ENCODE assay signal across 29 cellular contexts in genomic region chr1:95584315-95584714, GRCh38.
"Had no signal": no experiment of that assay in that cellular context is flagged by ENCODE, and none has a peak within 500 bp of the region (broad histone marks: within the 10 kb centered on the region; RNA-seq: fewer than 3 reads in every experiment).

No MANE protein-coding gene starts in this region.

- H3K27ac ChIP-seq: adrenal gland, body of pancreas, coronary artery, dorsolateral prefrontal cortex, esophagus muscularis mucosa, left lung, neutrophil, ovary, prostate gland, sigmoid colon, thoracic aorta, uterus had no signal

- ATAC-seq: activated CD4-positive, alpha-beta T cell treated with anti-CD3 and anti-CD28 coated beads for 36 hours; body of pancreas; effector memory CD8-positive, alpha-beta T cell; left lung; mucosa of descending colon; natural killer cell treated with Interleukin-12 subunit alpha and Interleukin-12 subunit beta and Interleukin-15 and Interleukin-18, amount 100 ng/mL, for 72 hours; stimulated activated effector memory CD8-positive, alpha-beta T cell treated with anti-CD3 and anti-CD28 coated beads, Interleukin-12 subunit alpha, Interleukin-12 subunit beta, amount 100 ng/mL, for 72 hours; WTC11 had no signal

- DNase-seq: activated CD4-positive, alpha-beta T cell treated with anti-CD3 and anti-CD28 coated beads for 36 hours; activated effector memory CD4-positive, alpha-beta T cell treated with Interleukin-2 at 50 U/mL for 16 hours; activated naive CD4-positive, alpha-beta T cell treated with Interleukin-2 at 50 U/mL for 16 hours; activated naive CD8-positive, alpha-beta T cell treated with anti-CD3 and anti-CD28 coated beads for 36 hours; activated T-cell treated with anti-CD3 and anti-CD28 coated beads for 4 hours; adrenal gland; aorta; body of pancreas; dorsolateral prefrontal cortex; effector memory CD8-positive, alpha-beta T cell; foreskin melanocyte; left lung; mucosa of descending colon; ovary; sigmoid colon; small intestine; stimulated activated CD4-positive, alpha-beta T cell treated with anti-CD3 and anti-CD28 coated beads, Interleukin-4, amount 100 ng/mL, for 24 hours; T-helper 2 cell; trophoblast cell; uterus had no signal

- H3K4me1 ChIP-seq: adrenal gland, body of pancreas, esophagus muscularis mucosa, left lung, prostate gland, sigmoid colon, uterus had no signal

- H3K36me3 ChIP-seq: adrenal gland, esophagus muscularis mucosa, left lung, neutrophil, ovary, prostate gland, sigmoid colon, thoracic aorta, uterus had no signal

- H3K27me3 ChIP-seq: adrenal gland, body of pancreas, esophagus muscularis mucosa, left lung, neutrophil, ovary, sigmoid colon, uterus had no signal

- H3K9me3 ChIP-seq: adrenal gland, mucosa of descending colon, neutrophil, ovary, prostate gland, sigmoid colon, thoracic aorta, uterus had no signal

- H3K4me3 ChIP-seq: adrenal gland, body of pancreas, coronary artery, dorsolateral prefrontal cortex, esophagus muscularis mucosa, left lung, lung, mucosa of descending colon, ovary, prostate gland, sigmoid colon, thoracic aorta, uterus had no signal
